Comparison of ENCODE assay signal across 1 cellular context in genomic region chr14:105857816-105858675, GRCh38.
TF ChIP-seq lines count a peak whose summit lies in the region.

No MANE protein-coding gene starts in this region.

TF ChIP-seq in HCT116, 20 proteins besides CTCF, POLR2A, EP300 and RAD21 (continued from another document):
- TF ChIP-seq REST (IDR thresholded peaks at IDR 0.05; ENCODE audit: low read depth), result no peak
- TF ChIP-seq SP1 (IDR thresholded peaks at IDR 0.05; ENCODE audit: low read depth), result no peak
- TF ChIP-seq POLR2AphosphoS5 (IDR thresholded peaks at IDR 0.05; ENCODE audit: low read depth, low read length), result no peak
- TF ChIP-seq FOSL1 (IDR thresholded peaks at IDR 0.05; ENCODE audit: low read depth), result no peak
- TF ChIP-seq ATF3 (IDR thresholded peaks at IDR 0.05), result no peak
- TF ChIP-seq ZFX (IDR thresholded peaks at IDR 0.05), result no peak
- TF ChIP-seq SRF (IDR thresholded peaks at IDR 0.05; ENCODE audit: low read depth), result no peak
- TF ChIP-seq EZH2phosphoT487 (IDR thresholded peaks at IDR 0.05; ENCODE audit: borderline replicate concordance), result no peak
- no peak for TF ChIP-seq ZNF274 (IDR thresholded peaks at IDR 0.05; ENCODE audit: low read depth, low read length)
- TF ChIP-seq ZBTB33 (IDR thresholded peaks at IDR 0.05; ENCODE audit: extremely low read depth, insufficient replicate concordance, low read length), result no peak
- no peak for TF ChIP-seq CEBPB (IDR thresholded peaks at IDR 0.05; ENCODE audit: low read depth)
TF ChIP-seq in HCT116: peak in this region for 0.
